8 cellular contexts compared by ENCODE assay signal in genomic region chr6:170147832-170148708, GRCh38.
A peak's percentile ranks its signal among the peaks of the same experiment; 100 is the strongest.
DNase-seq lines count a peak whose midpoint lies in the region; ATAC-seq and TF ChIP-seq lines count a peak whose summit lies in the region.

No MANE protein-coding gene starts in this region.

- intact Hi-C loops in mammary epithelial cell (cut with micrococcal nuclease), result loop anchor here (10.0 kb wide), 1 partner anchor 313 kb away; no protein-coding TSS in a partner anchor

- H3K9me3 ChIP-seq in mammary epithelial cell (replicated peaks; ENCODE audit: insufficient read depth, low read length), result no peaks in the 10 kb centered on the region

- in situ Hi-C loops in mammary epithelial cell (cut with MboI; ENCODE audit: low sequenced_read_pairs in 2 of 2), result no loop called here

- BruUV-seq in mammary epithelial cell (replicated peaks; lab: Mats Ljungman, UMichigan), result no TSS peak

- H4K20me1 ChIP-seq in mammary epithelial cell (ENCODE audit: insufficient read depth, low read length), result no peaks in the 10 kb centered on the region

- no peaks in the 10 kb centered on the region for H3K27me3 ChIP-seq in mammary epithelial cell (ENCODE audit: insufficient read depth, low read length)

- 53% methylated on average over 17 of the region's 30 CpGs for WGBS in mammary epithelial cell (ENCODE audit: low coverage, missing lambda C conversion rate)

- CTCF ChIA-PET in mammary epithelial cell (lab: Charles Lee; ENCODE audit: low non-redundant PET), result no interaction called here

- H3K9ac ChIP-seq in mammary epithelial cell (ENCODE audit: insufficient read depth, low read length), result no peak overlapping the region

- no peak overlapping the region for H3K27ac ChIP-seq in mammary epithelial cell (ENCODE audit: insufficient read depth, low read depth, low read length)

- no peaks in the 10 kb centered on the region for H3K79me2 ChIP-seq in mammary epithelial cell (ENCODE audit: insufficient read depth, low read length)

- H3K36me3 ChIP-seq in mammary epithelial cell (ENCODE audit: insufficient read depth, low read length), result no peaks in the 10 kb centered on the region

- dilution Hi-C loops in mammary epithelial cell (cut with HindIII; ENCODE audit: low sequenced_read_pairs), result no loop called here

- peak overlapping the region; percentile 19 for H2AFZ ChIP-seq in mammary epithelial cell (ENCODE audit: low read depth, low read length)

- no peak for TF ChIP-seq CTCF in mammary epithelial cell (conservative IDR thresholded peaks at IDR 0.05 in 1 of 2, IDR thresholded peaks at IDR 0.05 in 1 of 2; ENCODE audit: extremely low read depth in 1 of 2, insufficient read depth in 1 of 2, low read depth in 1 of 2, low read length in 2 of 2)

- no peak overlapping the region for H3K4me3 ChIP-seq in mammary epithelial cell (replicated peaks in 1 of 3; ENCODE audit: insufficient read depth in 1 of 3, low read depth in 2 of 3, low read length in 3 of 3)

- peak in 4 of 5 donors; percentile 11 to 59 (median 23) for DNase-seq in T-helper 1 cell
- no peak for DNase-seq in mammary epithelial cell
- DNase-seq in stimulated activated CD4-positive, alpha-beta T cell treated with anti-CD3 and anti-CD28 coated beads, Interleukin-4, amount 100 ng/mL, for 4 hours, result peak; percentile 23 to 45
- DNase-seq in NCI-H82 (lab: John Stamatoyannopoulos, UW), result no peak
- DNase-seq in HUDEP-2 (lab: John Stamatoyannopoulos, UW; ENCODE audit: unreplicated experiment in 76 of 76), result no peak
- no peak for DNase-seq in GOT3 (lab: John Stamatoyannopoulos, UW)
- DNase-seq in NOMO-1 (lab: John Stamatoyannopoulos, UW; ENCODE audit: unreplicated experiment in 2 of 2), result no peak

- H3K4me2 ChIP-seq in mammary epithelial cell (ENCODE audit: insufficient read depth, low read depth, low read length), result no peak overlapping the region

- ATAC-seq in GM21360 (IDR thresholded peaks at IDR 0.05; ENCODE audit: unreplicated experiment), result peak; percentile 58

- H3K4me1 ChIP-seq in mammary epithelial cell (ENCODE audit: insufficient read depth, low read length), result peaks cover 28% of the 10 kb centered on the region

Comparison
In these comparisons a context has a peak if more than half of its experiments do, and no peak if none do; other contexts are left out.
1. DNase-seq: peak in T-helper 1 cell (4 of 5) and stimulated activated CD4-positive, alpha-beta T cell treated with anti-CD3 and anti-CD28 coated beads, Interleukin-4, amount 100 ng/mL, for 4 hours (2 of 2); none in mammary epithelial cell (single experiment), NCI-H82 (single experiment), HUDEP-2 (0 of 76), GOT3 (single experiment) and NOMO-1 (0 of 2).